ENCODE assay signal across 8 cellular contexts in the genomic region with DNA sequence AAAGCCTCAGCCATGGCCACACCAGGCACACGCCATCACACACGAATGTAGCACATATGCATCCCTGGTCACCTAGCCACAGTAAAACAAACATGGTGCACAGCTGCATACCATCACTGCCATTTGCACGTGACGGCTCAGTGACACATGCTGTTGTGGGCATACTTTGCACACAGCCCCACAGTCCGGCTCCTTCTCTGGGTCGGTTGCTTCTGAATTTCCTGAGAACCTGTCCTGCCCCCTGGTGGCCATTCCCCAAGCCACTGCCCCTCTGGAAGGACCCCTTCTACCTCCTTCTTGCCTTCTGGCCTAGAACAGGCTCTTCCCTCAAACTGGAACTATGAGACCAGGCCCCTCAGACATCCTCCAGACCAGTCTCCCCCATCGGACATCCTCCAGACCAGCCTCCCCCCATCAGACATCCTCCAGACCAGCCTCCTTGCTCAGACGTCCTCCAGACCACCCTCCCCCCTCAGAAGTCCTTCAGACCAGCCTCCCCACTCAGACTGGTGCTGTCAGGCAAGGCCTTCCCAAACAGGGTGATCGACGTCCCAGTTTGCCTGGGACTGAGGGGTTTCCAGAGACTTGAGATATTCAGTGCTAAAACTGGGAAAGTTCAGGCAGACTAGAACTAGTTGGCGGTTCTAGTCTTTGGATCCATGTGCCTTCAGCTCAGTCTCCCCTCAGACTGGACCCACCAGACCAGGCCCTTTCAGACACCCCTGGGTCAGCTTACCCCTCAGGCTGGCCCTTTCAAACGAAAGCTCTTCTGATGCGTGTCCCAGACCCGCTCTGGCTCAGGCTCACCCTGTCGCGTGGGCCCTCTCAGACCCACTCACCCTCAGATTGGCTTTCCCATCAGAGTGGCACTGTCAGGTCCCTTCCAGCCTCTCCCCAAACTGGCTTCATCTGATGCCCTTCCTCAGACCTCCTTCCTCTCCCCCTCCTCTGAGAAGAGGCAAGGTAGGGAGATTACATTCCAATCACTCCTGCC. TPM values are rescaled to one million over a fixed set of nuclear protein-coding genes. Genes with fewer than 3 reads are reported as not detected.
DNase-seq lines count a peak whose midpoint lies in the region; ATAC-seq and TF ChIP-seq lines count a peak whose summit lies in the region.

No MANE protein-coding gene starts in this region.

- H3K27ac Mint-ChIP-seq in nephron: no peak overlapping the region

- no peak overlapping the region for H3K4me2 ChIP-seq in fibroblast of lung (ENCODE audit: extremely low read depth, insufficient read depth, low read length)

- peak; percentile 71 for DNase-seq in Right ventricle myocardium inferior (ENCODE audit: missing footprints)
- DNase-seq in cardiac septum (ENCODE audit: low spot score): no peak
- DNase-seq in NCI-H524 treated with DMSO at 0.1 percent for 48 hours (lab: John Stamatoyannopoulos, UW): peak; percentile 27
- peak; percentile 44 for DNase-seq in activated CD8-positive, alpha-beta memory T cell treated with anti-CD3 and anti-CD28 coated beads, Interleukin-2, amount 50 U/mL, for 4 hours
- peak; percentile 67 to 68 for DNase-seq in fibroblast of lung (ENCODE audit: low read depth in 2 of 2)
- DNase-seq in testis: peak; percentile 80

- H3K36me3 ChIP-seq in fibroblast of lung (ENCODE audit: control insufficient read depth, insufficient read depth, low read length) (no peaks in the 10 kb centered on the region), testis (ENCODE audit: low read depth, missing control alignments) (no peaks in the 10 kb centered on the region)

- TF ChIP-seq CTCF in fibroblast of lung (conservative IDR thresholded peaks at IDR 0.05 in 1 of 2, IDR thresholded peaks at IDR 0.05 in 1 of 2; ENCODE audit: low read depth in 1 of 2, low read length in 2 of 2) (peak; percentile 69 to 71), nephron (IDR thresholded peaks at IDR 0.05; ENCODE audit: unreplicated experiment in 3 of 3) (peak; percentile 53 to 62 (median 61)), testis (IDR thresholded peaks at IDR 0.05) (peak; percentile 63 to 77 (median 75))

- H3K4me1 Mint-ChIP-seq in nephron: peaks cover 10% of the 10 kb centered on the region

- no peak for TF ChIP-seq POLR2A in testis (IDR thresholded peaks at IDR 0.05)

- no peaks in the 10 kb centered on the region for H3K9me3 Mint-ChIP-seq in nephron

- H3K9me3 ChIP-seq in fibroblast of lung (ENCODE audit: control insufficient read depth, insufficient read depth, low read depth, low read length) (no peaks in the 10 kb centered on the region), testis (no peaks in the 10 kb centered on the region)

- H3K4me1 ChIP-seq in fibroblast of lung (ENCODE audit: control insufficient read depth, extremely low read depth, insufficient read depth, low read length): no peaks in the 10 kb centered on the region
- H3K4me1 ChIP-seq in testis: no peaks in the 10 kb centered on the region

- H3K4me3 Mint-ChIP-seq in nephron: no peak overlapping the region

- intact Hi-C loops in Right ventricle myocardium inferior (cut with DNase I) (loop anchor here (1.0 to 5.0 kb wide), 3 partner anchors 110 to 215 kb away; no protein-coding TSS in a partner anchor), cardiac septum (cut with DNase I) (loop anchor here (2.0 to 5.0 kb wide), 4 partner anchors 44 to 215 kb away; no protein-coding TSS in a partner anchor), testis (cut with DNase I; ENCODE audit: low total_unique reads) (no loop called here)

- WGBS in testis, 2 donors: 68 to 69% methylated on average over 16 of the region's 16 CpGs

- no peaks in the 10 kb centered on the region for H3K36me3 Mint-ChIP-seq in nephron (ENCODE audit: low read depth)

- H3K27ac ChIP-seq in fibroblast of lung (ENCODE audit: insufficient read depth, low read length): no peak overlapping the region
- no peak overlapping the region for H3K27ac ChIP-seq in testis

- no peaks in the 10 kb centered on the region for H3K79me2 ChIP-seq in fibroblast of lung (ENCODE audit: control insufficient read depth, insufficient read depth, low read length)

- no peak overlapping the region for H3K4me3 ChIP-seq in fibroblast of lung (replicated peaks in 1 of 4; ENCODE audit: control extremely low read depth in 1 of 4, insufficient read depth in 1 of 4, low read depth in 3 of 4, low read length in 4 of 4)
- H3K4me3 ChIP-seq in testis: no peak overlapping the region

- peaks cover 34% of the 10 kb centered on the region for H3K27me3 Mint-ChIP-seq in nephron (ENCODE audit: low read depth)

- ATAC-seq in Right ventricle myocardium inferior (peak; percentile 72), GM19035 (IDR thresholded peaks at IDR 0.05; ENCODE audit: unreplicated experiment) (no peak)

- H2AFZ ChIP-seq in fibroblast of lung (ENCODE audit: low read length): no peak overlapping the region

- H3K9ac ChIP-seq in fibroblast of lung (ENCODE audit: insufficient read depth, low read length): no peak overlapping the region

- H4K20me1 ChIP-seq in fibroblast of lung (ENCODE audit: control insufficient read depth, extremely low read depth, insufficient read depth, low read length): no peaks in the 10 kb centered on the region

- H3K27me3 ChIP-seq in fibroblast of lung (ENCODE audit: control insufficient read depth, insufficient read depth, low read length) (peaks cover 2% of the 10 kb centered on the region), testis (no peaks in the 10 kb centered on the region)

RNA-seq across cellular contexts. Expression of a gene that starts 24.3 kb away (rescaled TPM):
- total RNA-seq in Right ventricle myocardium inferior (0.51 TPM), cardiac septum (1.3 TPM), fibroblast of lung (under 0.01 TPM in 1 of 2 replicates, not detected in the other), testis (10 to 100 TPM; 24.7 to 31.2 TPM)
- polyA plus RNA-seq in fibroblast of lung (0.07 TPM in 1 of 2 replicates, not detected in the other), testis (ENCODE audit: insufficient read depth, low read depth, low replicate concordance) (25.7 TPM)
- 0.21 TPM in 1 of 2 replicates, not detected in the other for polyA plus RNA-seq in fibroblast of lung (2012)
- not detected in 2 replicates for polyA minus RNA-seq in fibroblast of lung (ENCODE audit: low replicate concordance)

RNA-seq across cellular contexts. Expression of a gene that starts 42.4 kb away (rescaled TPM):
- total RNA-seq in Right ventricle myocardium inferior: 8.7 TPM
- 1.1 TPM for total RNA-seq in cardiac septum
- 0.26 TPM in 1 of 2 replicates, not detected in the other for total RNA-seq in fibroblast of lung
- polyA plus RNA-seq in fibroblast of lung: 0.18 TPM in 1 of 2 replicates, not detected in the other
- 0.06 TPM in 1 of 2 replicates, not detected in the other for polyA plus RNA-seq in fibroblast of lung (2012)
- polyA minus RNA-seq in fibroblast of lung (ENCODE audit: low replicate concordance): not detected in 2 replicates
- total RNA-seq in testis: 10 to 100 TPM; 16.0 TPM
- polyA plus RNA-seq in testis (ENCODE audit: insufficient read depth, low read depth, low replicate concordance): 11.8 TPM

Comparison
In these comparisons a context has a peak if more than half of its experiments do, and no peak if none do; other contexts are left out.
1. RNA of a gene that starts 24.3 kb away (total RNA-seq): 24.7 to 31.2 TPM in testis; 1.3 TPM in cardiac septum (single experiment), 0.51 TPM in Right ventricle myocardium inferior (single experiment) and under 0.01 TPM in fibroblast of lung; every median in the first group is over 10 times any median in the second.
2. Peak in every context shown above with its lines, with median percentiles within 50 percentile points of each other: CTCF ChIP-seq.